Comparison of ENCODE assay signal across 13 cellular contexts in genomic region chr20:4898845-4899244, GRCh38.
DNase-seq lines count a peak whose midpoint lies in the region; ATAC-seq and TF ChIP-seq lines count a peak whose summit lies in the region.
"Had no signal": no experiment of that assay in that cellular context is flagged by ENCODE, and none has a peak within 500 bp of the region (broad histone marks: within the 10 kb centered on the region; RNA-seq: fewer than 3 reads in every experiment).

No MANE protein-coding gene starts in this region.

- no peak for DNase-seq in CD14-positive monocyte (ENCODE audit: low spot score)
- no peak for DNase-seq in WTC11 (ENCODE audit: low spot score)
- peak; percentile 10 for DNase-seq in epithelial cell of esophagus (ENCODE audit: low read depth)
- DNase-seq in osteoblast (ENCODE audit: insufficient read length, low spot score, missing footprints): no peak
- no peak for DNase-seq in OCI-LY7 (ENCODE audit: low spot score)
- DNase-seq in natural killer cell treated with Interleukin-12 subunit alpha and Interleukin-12 subunit beta and Interleukin-15 and Interleukin-18, amount 100 ng/mL, for 72 hours (ENCODE audit: low spot score): no peak
- DNase-seq: activated effector memory CD4-positive, alpha-beta T cell treated with Interleukin-2 at 50 U/mL for 16 hours; effector CD8-positive, alpha-beta T cell; gastrocnemius medialis; NCI-H446 treated with DMSO at 0.1 percent for 48 hours; testis had no signal

- no peak overlapping the region for H2AFZ ChIP-seq in osteoblast (ENCODE audit: low read length)
- H2AFZ ChIP-seq in OCI-LY7 (ENCODE audit: low read length): no peak overlapping the region

- H3K4me3 ChIP-seq in epithelial cell of esophagus (ENCODE audit: low read length): no peak overlapping the region
- no peak overlapping the region for H3K4me3 ChIP-seq in osteoblast (ENCODE audit: insufficient read depth, low read length)
- no peak overlapping the region for H3K4me3 ChIP-seq in OCI-LY7 (ENCODE audit: low read depth, low read length, poor library complexity, severe bottlenecking)
- H3K4me3 ChIP-seq: gastrocnemius medialis, testis had no signal

- CTCF ChIA-PET in WTC11 (lab: Charles Lee): interaction anchor here (1.2 kb wide), 1 partner anchor 175 kb away, joined by 4 read pairs; no protein-coding TSS in a partner anchor
- CTCF ChIA-PET in OCI-LY7 (lab: Charles Lee; ENCODE audit: unreplicated experiment): no interaction called here

- peaks cover 23% of the 10 kb centered on the region for H4K20me1 ChIP-seq in osteoblast (ENCODE audit: insufficient read depth, low read length)
- no peaks in the 10 kb centered on the region for H4K20me1 ChIP-seq in OCI-LY7 (ENCODE audit: insufficient read depth, low read length)

- H3K4me1 ChIP-seq in osteoblast (ENCODE audit: insufficient read depth, low read length): peaks cover 12% of the 10 kb centered on the region
- H3K4me1 ChIP-seq in OCI-LY7 (ENCODE audit: insufficient read depth, low read length, poor library complexity, severe bottlenecking): peaks cover 20% of the 10 kb centered on the region

- H3K4me3 Mint-ChIP-seq in CD14-positive monocyte: no peak overlapping the region
- no peak overlapping the region for H3K4me3 Mint-ChIP-seq in WTC11
- H3K4me3 Mint-ChIP-seq in natural killer cell treated with Interleukin-12 subunit alpha and Interleukin-12 subunit beta and Interleukin-15 and Interleukin-18, amount 100 ng/mL, for 72 hours: no peak overlapping the region

- no peaks in the 10 kb centered on the region for H3K36me3 ChIP-seq in osteoblast (ENCODE audit: insufficient read depth, low read length)
- peaks cover 30% of the 10 kb centered on the region for H3K36me3 ChIP-seq in OCI-LY7 (ENCODE audit: insufficient read depth, low read length)
- H3K36me3 ChIP-seq: gastrocnemius medialis had no signal

- no TSS peak for BruUV-seq in OCI-LY7 (replicated peaks; lab: Mats Ljungman, UMichigan)

- no peak for TF ChIP-seq CTCF in CD14-positive monocyte (IDR thresholded peaks at IDR 0.05)
- TF ChIP-seq CTCF in WTC11 (IDR thresholded peaks at IDR 0.05): no peak
- no peak for TF ChIP-seq CTCF in epithelial cell of esophagus (IDR thresholded peaks at IDR 0.05; ENCODE audit: insufficient read depth, low read depth, low read length, missing control alignments)
- no peak for TF ChIP-seq CTCF in osteoblast (IDR thresholded peaks at IDR 0.05; ENCODE audit: extremely low read depth, low read depth, low read length)
- TF ChIP-seq CTCF in OCI-LY7 (conservative IDR thresholded peaks at IDR 0.05; ENCODE audit: low read length): no peak

- H3K4me1 Mint-ChIP-seq in CD14-positive monocyte (peaks cover 21% of the 10 kb centered on the region), WTC11 (peaks cover 26% of the 10 kb centered on the region)
- peaks cover 16 to 38% of the 10 kb centered on the region in 2 donors for H3K4me1 Mint-ChIP-seq in natural killer cell treated with Interleukin-12 subunit alpha and Interleukin-12 subunit beta and Interleukin-15 and Interleukin-18, amount 100 ng/mL, for 72 hours (ENCODE audit: low read depth in 2 of 2)

- intact Hi-C loops in CD14-positive monocyte (cut with micrococcal nuclease): no loop called here
- intact Hi-C loops in OCI-LY7 (cut with micrococcal nuclease; ENCODE audit: unreplicated experiment): no loop called here

- H3K27ac ChIP-seq in osteoblast (ENCODE audit: low read depth, low read length) (peak overlapping the region; percentile 23), OCI-LY7 (ENCODE audit: low read depth, low read length, poor library complexity, severe bottlenecking) (no peak overlapping the region)
- H3K27ac ChIP-seq: gastrocnemius medialis, testis had no signal

- H3K79me2 ChIP-seq in osteoblast (ENCODE audit: insufficient read depth, low read length) (no peaks in the 10 kb centered on the region), OCI-LY7 (ENCODE audit: insufficient read depth, low read depth, low read length) (no peaks in the 10 kb centered on the region)

- peaks cover 74 to 77% of the 10 kb centered on the region in 2 donors for H3K36me3 Mint-ChIP-seq in CD14-positive monocyte
- H3K36me3 Mint-ChIP-seq in WTC11: peaks cover 12% of the 10 kb centered on the region
- peaks cover 6% of the 10 kb centered on the region for H3K36me3 Mint-ChIP-seq in natural killer cell treated with Interleukin-12 subunit alpha and Interleukin-12 subunit beta and Interleukin-15 and Interleukin-18, amount 100 ng/mL, for 72 hours

- H3K27me3 ChIP-seq in osteoblast (ENCODE audit: insufficient read depth, low read length): no peaks in the 10 kb centered on the region
- H3K27me3 ChIP-seq: gastrocnemius medialis, testis had no signal

- H3K9me3 ChIP-seq in osteoblast (ENCODE audit: low read depth, low read length): no peaks in the 10 kb centered on the region
- H3K9me3 ChIP-seq in OCI-LY7 (ENCODE audit: low read length): no peaks in the 10 kb centered on the region
- H3K9me3 ChIP-seq: gastrocnemius medialis, testis had no signal

- ATAC-seq in WTC11 (no peak), GM18870 (IDR thresholded peaks at IDR 0.05; ENCODE audit: unreplicated experiment) (no peak), GM21529 (IDR thresholded peaks at IDR 0.05; ENCODE audit: unreplicated experiment) (no peak)
- no peak for ATAC-seq in natural killer cell treated with Interleukin-12 subunit alpha and Interleukin-12 subunit beta and Interleukin-15 and Interleukin-18, amount 100 ng/mL, for 72 hours
- ATAC-seq: gastrocnemius medialis had no signal

- H3K9me3 Mint-ChIP-seq in CD14-positive monocyte: peaks cover 0 to 2% (median 0%) of the 10 kb centered on the region in 7 donors
- peaks cover 5% of the 10 kb centered on the region for H3K9me3 Mint-ChIP-seq in WTC11
- no peaks in the 10 kb centered on the region for H3K9me3 Mint-ChIP-seq in natural killer cell treated with Interleukin-12 subunit alpha and Interleukin-12 subunit beta and Interleukin-15 and Interleukin-18, amount 100 ng/mL, for 72 hours

- H3K9me2 ChIP-seq in OCI-LY7 (ENCODE audit: insufficient read depth, low read length): no peaks in the 10 kb centered on the region

- H3K27ac Mint-ChIP-seq in CD14-positive monocyte: peak overlapping the region in 4 of 7 donors; percentile 8 to 71 (median 62)
- H3K27ac Mint-ChIP-seq in WTC11: peak overlapping the region; percentile 8; the same call in 1 of the 2 replicates
- H3K27ac Mint-ChIP-seq in natural killer cell treated with Interleukin-12 subunit alpha and Interleukin-12 subunit beta and Interleukin-15 and Interleukin-18, amount 100 ng/mL, for 72 hours: no peak overlapping the region

- peaks cover 0 to 3% (median 1%) of the 10 kb centered on the region in 3 donors for H3K27me3 Mint-ChIP-seq in CD14-positive monocyte (ENCODE audit: low read depth in 3 of 3)
- H3K27me3 Mint-ChIP-seq in WTC11 (ENCODE audit: low read depth): no peaks in the 10 kb centered on the region
- H3K27me3 Mint-ChIP-seq in natural killer cell treated with Interleukin-12 subunit alpha and Interleukin-12 subunit beta and Interleukin-15 and Interleukin-18, amount 100 ng/mL, for 72 hours: no peaks in the 10 kb centered on the region

- H3K4me2 ChIP-seq in osteoblast (ENCODE audit: insufficient read depth, low read length) (peak overlapping the region; percentile 52), OCI-LY7 (ENCODE audit: low read length) (no peak overlapping the region)

- POLR2A ChIA-PET in WTC11 (lab: Charles Lee): no interaction called here
- POLR2A ChIA-PET in OCI-LY7 (lab: Charles Lee): interaction anchor here (0.5 kb wide), 1 partner anchor 112 kb away, joined by 5 read pairs; no protein-coding TSS in a partner anchor

TF ChIP-seq in WTC11, 78 proteins besides CTCF, POLR2A, EP300 and RAD21 (continues in another document):
- TF ChIP-seq ATF3 (CRISPR knock-in tag; conservative IDR thresholded peaks at IDR 0.05) (no peak), HMGXB4 (CRISPR knock-in tag; IDR thresholded peaks at IDR 0.05) (no peak), ETV6 (CRISPR knock-in tag; IDR thresholded peaks at IDR 0.05) (no peak), FOXK1 (CRISPR knock-in tag; IDR thresholded peaks at IDR 0.05) (no peak)

Comparison
In these comparisons a context has a peak if more than half of its experiments do, and no peak if none do; other contexts are left out.
1. H3K27ac Mint-ChIP-seq: peak in CD14-positive monocyte (4 of 7) and WTC11 (single experiment); none in natural killer cell treated with Interleukin-12 subunit alpha and Interleukin-12 subunit beta and Interleukin-15 and Interleukin-18, amount 100 ng/mL, for 72 hours (0 of 2).